Comparison of ENCODE assay signal across 23 cellular contexts in the genomic region with DNA sequence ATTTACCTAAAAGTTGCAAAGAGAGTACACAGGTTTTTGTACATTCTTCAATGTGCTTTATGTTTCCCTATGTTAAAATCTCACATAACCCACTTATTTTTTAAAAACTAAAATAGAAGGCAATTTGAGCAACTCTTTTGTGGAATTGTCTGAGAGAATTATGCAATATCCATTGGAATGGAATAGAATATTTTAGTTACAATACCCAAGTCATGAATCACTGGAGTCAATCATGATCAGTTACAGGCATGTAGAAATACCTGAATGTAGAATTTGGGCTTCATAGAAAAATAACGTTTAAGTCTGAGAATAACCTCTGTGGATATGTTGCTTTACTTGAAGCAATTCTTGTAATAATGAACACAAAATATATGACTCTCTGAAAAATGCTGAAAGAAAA.
"Had no signal": no experiment of that assay in that cellular context is flagged by ENCODE, and none has a peak within 500 bp of the region (broad histone marks: within the 10 kb centered on the region; RNA-seq: fewer than 3 reads in every experiment).

No MANE protein-coding gene starts in this region.

- H3K9me3 ChIP-seq: ovary, right atrium auricular region, right lobe of liver, suprapubic skin, thoracic aorta, tibial artery, upper lobe of right lung had no signal

- DNase-seq: islet precursor cell; left ventricle myocardium inferior; mesendoderm; midbrain; mucosa of descending colon; naive thymus-derived CD4-positive, alpha-beta T cell; ovary; right lobe of liver; spleen; stimulated activated CD4-positive, alpha-beta T cell treated with anti-CD3 and anti-CD28 coated beads, Interleukin-4, amount 100 ng/mL, for 24 hours; stimulated activated naive CD4-positive, alpha-beta T cell; tibial artery; upper lobe of right lung had no signal

- H3K4me3 Mint-ChIP-seq: naive thymus-derived CD4-positive, alpha-beta T cell; natural killer cell treated with Interleukin-12 subunit alpha and Interleukin-12 subunit beta and Interleukin-15 and Interleukin-18, amount 100 ng/mL, for 72 hours; stimulated activated effector memory CD8-positive, alpha-beta T cell treated with anti-CD3 and anti-CD28 coated beads, Interleukin-12 subunit alpha, Interleukin-12 subunit beta, amount 100 ng/mL, for 72 hours; stimulated activated naive CD8-positive, alpha-beta T cell treated with anti-CD3 and anti-CD28 coated beads, Interleukin-15, Interleukin-2, amounts not matched to agents 100 ng/mL and 50 ng/mL, for 24 hours had no signal

- H3K27me3 Mint-ChIP-seq: naive thymus-derived CD4-positive, alpha-beta T cell; natural killer cell treated with Interleukin-12 subunit alpha and Interleukin-12 subunit beta and Interleukin-15 and Interleukin-18, amount 100 ng/mL, for 72 hours; progenitor cell of endocrine pancreas; stimulated activated naive CD8-positive, alpha-beta T cell treated with anti-CD3 and anti-CD28 coated beads, Interleukin-15, Interleukin-2, amounts not matched to agents 100 ng/mL and 50 ng/mL, for 24 hours had no signal

- H3K36me3 Mint-ChIP-seq: naive thymus-derived CD4-positive, alpha-beta T cell; stimulated activated effector memory CD8-positive, alpha-beta T cell treated with anti-CD3 and anti-CD28 coated beads, Interleukin-12 subunit alpha, Interleukin-12 subunit beta, amount 100 ng/mL, for 72 hours had no signal

- H3K4me1 Mint-ChIP-seq: naive thymus-derived CD4-positive, alpha-beta T cell; stimulated activated effector memory CD8-positive, alpha-beta T cell treated with anti-CD3 and anti-CD28 coated beads, Interleukin-12 subunit alpha, Interleukin-12 subunit beta, amount 100 ng/mL, for 72 hours had no signal

- H3K27ac Mint-ChIP-seq: naive thymus-derived CD4-positive, alpha-beta T cell; natural killer cell treated with Interleukin-12 subunit alpha and Interleukin-12 subunit beta and Interleukin-15 and Interleukin-18, amount 100 ng/mL, for 72 hours; progenitor cell of endocrine pancreas; stimulated activated effector memory CD8-positive, alpha-beta T cell treated with anti-CD3 and anti-CD28 coated beads, Interleukin-12 subunit alpha, Interleukin-12 subunit beta, amount 100 ng/mL, for 72 hours; stimulated activated naive CD8-positive, alpha-beta T cell treated with anti-CD3 and anti-CD28 coated beads, Interleukin-15, Interleukin-2, amounts not matched to agents 100 ng/mL and 50 ng/mL, for 24 hours had no signal

- FAIRE-seq: urothelium cell line had no signal

- H3K4me3 ChIP-seq: left ventricle myocardium inferior, lung, mucosa of descending colon, ovary, right atrium auricular region, right lobe of liver, skin epidermis, spleen, suprapubic skin, thoracic aorta, tibial artery, upper lobe of right lung had no signal

- ATAC-seq: mucosa of descending colon; naive thymus-derived CD4-positive, alpha-beta T cell; natural killer cell treated with Interleukin-12 subunit alpha and Interleukin-12 subunit beta and Interleukin-15 and Interleukin-18, amount 100 ng/mL, for 72 hours; right lobe of liver; stimulated activated effector memory CD8-positive, alpha-beta T cell treated with anti-CD3 and anti-CD28 coated beads, Interleukin-12 subunit alpha, Interleukin-12 subunit beta, amount 100 ng/mL, for 72 hours; upper lobe of right lung had no signal
